ENCODE assay signal across 31 cellular contexts in the genomic region with DNA sequence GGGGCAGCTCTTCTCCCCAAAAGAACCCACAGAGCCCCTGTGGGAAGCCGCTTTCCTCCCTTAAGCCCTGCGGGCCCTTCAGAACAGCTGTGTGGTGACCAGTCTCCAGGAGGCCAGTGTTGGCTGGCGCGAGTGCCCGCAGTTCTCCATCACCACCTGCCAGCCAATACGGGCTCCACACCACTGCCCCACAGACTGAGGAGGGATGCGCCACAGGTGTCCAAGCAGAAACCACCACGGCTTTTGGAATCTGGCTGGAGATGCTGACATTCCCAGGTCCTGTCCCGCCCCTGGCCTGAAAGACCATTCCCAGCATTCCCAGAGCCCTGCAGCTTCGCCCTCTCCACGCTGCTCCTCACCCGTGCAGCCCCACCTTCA. TPM values are rescaled to one million over a fixed set of nuclear protein-coding genes. Genes with fewer than 3 reads are reported as not detected.
DNase-seq lines count a peak whose midpoint lies in the region; ATAC-seq, FAIRE-seq and TF ChIP-seq lines count a peak whose summit lies in the region.
"Had no signal": no experiment of that assay in that cellular context is flagged by ENCODE, and none has a peak within 500 bp of the region (broad histone marks: within the 10 kb centered on the region; RNA-seq: fewer than 3 reads in every experiment).

No MANE protein-coding gene starts in this region.

- in situ Hi-C loops in K562 (cut with MboI), result no loop called here

- no peak for FAIRE-seq in K562 (lab: Jason Lieb, UNC)
- FAIRE-seq: A204.1, GM12878, GM19239, HepG2, RCC 7860 had no signal

- H3K36me3 ChIP-seq in K562 (ENCODE audit: control insufficient read depth, insufficient read depth, low read length) (peaks cover 87% of the 10 kb centered on the region), upper lobe of left lung (peaks cover 13 to 78% (median 58%) of the 10 kb centered on the region in 4 donors)
- H3K36me3 ChIP-seq: SJCRH30 had no signal

- peak overlapping the region in 1 of 2 experiments; percentile 39; a peak in 1 of 4 replicates for H3K9ac ChIP-seq in K562 (ENCODE audit: insufficient read depth in 1 of 2, low read depth in 2 of 2, low read length in 2 of 2)
- H3K9ac ChIP-seq: BLaER1 treated with 17β-estradiol and CSF1 and Interleukin-3, amounts not matched to agents 10 nM and 100 nM had no signal

- H3K4me3 ChIP-seq in K562 (no peak overlapping the region), upper lobe of left lung (no peak overlapping the region)
- H3K4me3 ChIP-seq: BLaER1 treated with 17β-estradiol and CSF1 and Interleukin-3, amounts not matched to agents 10 nM and 100 nM; GM12878; SJCRH30 had no signal

- peaks cover 41% of the 10 kb centered on the region for H3K36me3 Mint-ChIP-seq in osteocyte (ENCODE audit: unreplicated experiment)
- peaks cover 0 to 7% of the 10 kb centered on the region in 2 donors for H3K36me3 Mint-ChIP-seq in stimulated activated naive B cell treated with anti-CD40 and anti-IgM and Interleukin-4, amounts not matched to agents 10 μg/mL and 1 μg/mL and 100 μg/mL, for 72 hours

- H3K27me3 Mint-ChIP-seq in osteocyte (ENCODE audit: unreplicated experiment), result no peaks in the 10 kb centered on the region
- H3K27me3 Mint-ChIP-seq in stimulated activated naive B cell treated with anti-CD40 and anti-IgM and Interleukin-4, amounts not matched to agents 10 μg/mL and 1 μg/mL and 100 μg/mL, for 72 hours, result peaks cover 0 to 4% of the 10 kb centered on the region in 2 donors
- H3K27me3 Mint-ChIP-seq: CD4-positive, alpha-beta T cell had no signal

- ATAC-seq in Right ventricle myocardium inferior, result no peak
- no peak for ATAC-seq in K562
- no peak for ATAC-seq in upper lobe of left lung (ENCODE audit: low FRiP score in 2 of 2)
- ATAC-seq in HG02610 (IDR thresholded peaks at IDR 0.05; ENCODE audit: unreplicated experiment), result no peak
- ATAC-seq in stimulated activated naive B cell treated with anti-CD40 and anti-IgM and Interleukin-4, amounts not matched to agents 10 μg/mL and 1 μg/mL and 100 μg/mL, for 72 hours (replicated peaks), result no peak
- ATAC-seq: GM12878, HepG2, SK-N-SH treated with all-trans-retinoic acid at 6 μM for 48 hours had no signal

- intact Hi-C loops in Right ventricle myocardium inferior (cut with DNase I) (no loop called here), cardiac septum (cut with DNase I) (no loop called here), K562 (cut with micrococcal nuclease) (no loop called here)

- no peaks in the 10 kb centered on the region for H3K79me2 ChIP-seq in K562 (ENCODE audit: control insufficient read depth, insufficient read depth, low read length)

- H4K20me1 ChIP-seq in K562 (replicated peaks; ENCODE audit: control insufficient read depth, insufficient read depth, low read length), result no peaks in the 10 kb centered on the region
- H4K20me1 ChIP-seq: BLaER1 treated with 17β-estradiol and CSF1 and Interleukin-3, amounts not matched to agents 10 nM and 100 nM had no signal

- TF ChIP-seq POLR2A in K562 (conservative IDR thresholded peaks at IDR 0.05) (no peak), upper lobe of left lung (IDR thresholded peaks at IDR 0.05) (no peak)

- peak; percentile 37 for DNase-seq in Right ventricle myocardium inferior (ENCODE audit: missing footprints)
- no peak for DNase-seq in cardiac septum (ENCODE audit: low spot score)
- no peak for DNase-seq in K562 (ENCODE audit: extremely low read depth in 1 of 4, low spot score in 3 of 4)
- DNase-seq in osteocyte (ENCODE audit: extremely low spot score, unreplicated experiment), result peak; percentile 73
- DNase-seq in upper lobe of left lung, result peak; percentile 6 to 27
- no peak for DNase-seq in stimulated activated naive B cell treated with anti-CD40 and anti-IgM and Interleukin-4, amounts not matched to agents 10 μg/mL and 1 μg/mL and 100 μg/mL, for 72 hours
- DNase-seq in DMS114 treated with DMSO at 0.1 percent for 48 hours (lab: John Stamatoyannopoulos, UW; ENCODE audit: unreplicated experiment), result no peak
- DNase-seq: CD4-positive, alpha-beta T cell; COR-L47; DMS79; EL; GDM1; Kasumi-1; NCI-H1092 treated with DMSO at 0.1 percent for 48 hours; NCI-H1436; NCI-H1930; NCI-H446; NCI-H524 treated with DMSO at 0.1 percent for 48 hours; NCI-H774; SJCRH30 had no signal

- H3K4me1 ChIP-seq in K562 (replicated peaks in 1 of 2; ENCODE audit: control insufficient read depth in 2 of 2, insufficient read depth in 2 of 2, low read length in 2 of 2) (peaks cover 0 to 3% of the 10 kb centered on the region in 2 experiments; a peak in 2 of 5 replicates), upper lobe of left lung (no peaks in the 10 kb centered on the region)
- H3K4me1 ChIP-seq: SJCRH30 had no signal

- no TSS peak for BruUV-seq in K562 (replicated peaks; lab: Mats Ljungman, UMichigan)

- POLR2A ChIA-PET in K562 (lab: Yijun Ruan, JAX), result interaction anchor here (0.7 to 1.7 kb wide), 3 partner anchors 10 to 69 kb away, joined by 3 to 5 read pairs (median 5); no protein-coding TSS in a partner anchor

- no peak overlapping the region for H3K27ac Mint-ChIP-seq in osteocyte (ENCODE audit: unreplicated experiment)
- H3K27ac Mint-ChIP-seq in stimulated activated naive B cell treated with anti-CD40 and anti-IgM and Interleukin-4, amounts not matched to agents 10 μg/mL and 1 μg/mL and 100 μg/mL, for 72 hours, result no peak overlapping the region
- H3K27ac Mint-ChIP-seq: CD4-positive, alpha-beta T cell had no signal

- TF ChIP-seq EP300 in K562 (IDR thresholded peaks at IDR 0.05; ENCODE audit: low read length) (no peak), upper lobe of left lung (IDR thresholded peaks at IDR 0.05) (no peak)

- H3K4me3 Mint-ChIP-seq in osteocyte (ENCODE audit: unreplicated experiment), result no peak overlapping the region
- H3K4me3 Mint-ChIP-seq in stimulated activated naive B cell treated with anti-CD40 and anti-IgM and Interleukin-4, amounts not matched to agents 10 μg/mL and 1 μg/mL and 100 μg/mL, for 72 hours, result no peak overlapping the region
- H3K4me3 Mint-ChIP-seq: CD4-positive, alpha-beta T cell had no signal

- WGBS in K562 (ENCODE audit: insufficient coverage, low coverage, missing lambda C conversion rate), result 92% methylated on average over 10 of the region's 12 CpGs
- WGBS in upper lobe of left lung, 2 donors, result 95 to 97% methylated on average over 9 to 12 of the region's 12 CpGs

- no peak for TF ChIP-seq RAD21 in K562 (CRISPR knock-in tag; conservative IDR thresholded peaks at IDR 0.05 in 1 of 2, IDR thresholded peaks at IDR 0.05 in 1 of 2)

- no peaks in the 10 kb centered on the region for H3K4me1 Mint-ChIP-seq in osteocyte (ENCODE audit: unreplicated experiment)
- H3K4me1 Mint-ChIP-seq in stimulated activated naive B cell treated with anti-CD40 and anti-IgM and Interleukin-4, amounts not matched to agents 10 μg/mL and 1 μg/mL and 100 μg/mL, for 72 hours, result peaks cover 0 to 4% of the 10 kb centered on the region in 2 donors

- H3K9me3 ChIP-seq in K562 (replicated peaks; ENCODE audit: control insufficient read depth, insufficient read depth, low read depth, low read length) (no peaks in the 10 kb centered on the region), upper lobe of left lung (no peaks in the 10 kb centered on the region)
- H3K9me3 ChIP-seq: BLaER1 treated with 17β-estradiol and CSF1 and Interleukin-3, amounts not matched to agents 10 nM and 100 nM; SJCRH30 had no signal

- H3K4me2 ChIP-seq in K562 (ENCODE audit: insufficient read depth, low read length), result no peak overlapping the region

- TF ChIP-seq CTCF in K562 (IDR thresholded peaks at IDR 0.05 in 2 of 3, conservative IDR thresholded peaks at IDR 0.05 in 1 of 3; ENCODE audit: insufficient read depth in 2 of 3, low read depth in 1 of 3, low read length in 3 of 3) (no peak), osteocyte (IDR thresholded peaks at IDR 0.05) (no peak), upper lobe of left lung (IDR thresholded peaks at IDR 0.05) (no peak)

- CTCF ChIA-PET in K562 (lab: Yijun Ruan, JAX; ENCODE audit: low intra/inter-chr PET ratio), result no interaction called here

- no peak overlapping the region for H3K27ac ChIP-seq in K562 (ENCODE audit: extremely low read depth, low read depth, low read length)
- no peak overlapping the region for H3K27ac ChIP-seq in upper lobe of left lung
- H3K27ac ChIP-seq: BLaER1 treated with 17β-estradiol and CSF1 and Interleukin-3, amounts not matched to agents 10 nM and 100 nM; SJCRH30 had no signal

- no peaks in the 10 kb centered on the region for H3K9me1 ChIP-seq in K562 (ENCODE audit: control insufficient read depth, insufficient read depth, low read length)

- no peaks in the 10 kb centered on the region for H3K27me3 ChIP-seq in K562 (ENCODE audit: control insufficient read depth in 2 of 2, insufficient read depth in 2 of 2, low read length in 2 of 2)
- no peaks in the 10 kb centered on the region for H3K27me3 ChIP-seq in upper lobe of left lung
- H3K27me3 ChIP-seq: BLaER1 treated with 17β-estradiol and CSF1 and Interleukin-3, amounts not matched to agents 10 nM and 100 nM; SJCRH30 had no signal

- H2AFZ ChIP-seq in K562 (ENCODE audit: low read depth, low read length), result no peak overlapping the region

- no peaks in the 10 kb centered on the region for H3K9me3 Mint-ChIP-seq in osteocyte (ENCODE audit: unreplicated experiment)
- no peaks in the 10 kb centered on the region for H3K9me3 Mint-ChIP-seq in stimulated activated naive B cell treated with anti-CD40 and anti-IgM and Interleukin-4, amounts not matched to agents 10 μg/mL and 1 μg/mL and 100 μg/mL, for 72 hours
- H3K9me3 Mint-ChIP-seq: CD4-positive, alpha-beta T cell had no signal

RNA-seq across cellular contexts. Expression of a gene that starts 12.8 kb away (rescaled TPM):
- 0.16 TPM for total RNA-seq in Right ventricle myocardium inferior
- not detected for total RNA-seq in cardiac septum
- total RNA-seq in K562 (2011; cell fraction: chromatin; rRNA removed; ENCODE audit: low replicate concordance), result not detected in 2 replicates
- not detected in 2 replicates for total RNA-seq in K562 (2011; cell fraction: nucleolus; rRNA removed)
- 0.23 TPM in 1 of 2 replicates, not detected in the other for total RNA-seq in K562 (2011; cell fraction: nucleoplasm; rRNA removed)
- total RNA-seq in K562 (2014; rRNA removed), result 0.05 TPM in 1 of 2 replicates, not detected in the other
- total RNA-seq in K562 (2014; rRNA removed; fragmentation: Illumina TruSeq; extraction: Trizol), result not detected in 2 replicates
- total RNA-seq in K562 (2015; rRNA removed; fragmentation: Illumina TruSeq; extraction: Trizol), result not detected in 2 replicates
- total RNA-seq in K562 (2021), result 0.18 TPM in 1 of 2 replicates, not detected in the other
- polyA plus RNA-seq in K562 (2011; rRNA removed), result 0.05 and 0.06 TPM in 2 replicates
- 0.06 and 0.13 TPM in 2 replicates for polyA plus RNA-seq in K562 (2011; cell fraction: cytosol; rRNA removed)
- 0.36 and 1.1 TPM in 2 replicates for polyA plus RNA-seq in K562 (2011; cell fraction: nucleus; rRNA removed)
- 1.4 and 11.1 TPM in 2 replicates for polyA plus RNA-seq in K562 (2012)
- polyA plus RNA-seq in K562 (2014; fragmentation: Illumina TruSeq; extraction: Trizol), result 0.06 TPM in 1 of 2 replicates, not detected in the other
- polyA plus RNA-seq in K562 (2014; fragmentation: Nextera tagmentation; extraction: Ambion mirVana), result 1 to 10 TPM; 1.6 to 1.7 TPM
- polyA plus RNA-seq in K562 (2014; rRNA removed), result not detected in 2 replicates
- polyA minus RNA-seq in K562 (2011; rRNA and poly(A)+ RNA removed), result not detected in 2 replicates
- polyA minus RNA-seq in K562 (2011; cell fraction: cytosol; rRNA and poly(A)+ RNA removed), result not detected in 2 replicates
- polyA minus RNA-seq in K562 (2011; cell fraction: nucleus; rRNA and poly(A)+ RNA removed), result 0.54 TPM in 1 of 2 replicates, not detected in the other
- total RNA-seq in osteocyte, result not detected in 2 replicates
- total RNA-seq in upper lobe of left lung, result under 1 TPM in 5 of 6 donors, not detected in 1; 0.26 to 0.84 (median 0.46) TPM
- total RNA-seq: H4, HepG2, M059J, SJCRH30 had no signal
- polyA plus RNA-seq: AG04450, HepG2 had no signal

RNA-seq across cellular contexts. Expression of a gene that starts 17.0 kb away (rescaled TPM):
- total RNA-seq in Right ventricle myocardium inferior (28.5 TPM), cardiac septum (45.2 TPM), K562 (2014; rRNA removed) (92.0 and 109 TPM in 2 replicates), K562 (2014; rRNA removed; fragmentation: Illumina TruSeq; extraction: Trizol) (68.2 and 79.3 TPM in 2 replicates), K562 (2015; rRNA removed; fragmentation: Illumina TruSeq; extraction: Trizol) (101 TPM in 2 replicates), K562 (2021) (131 and 137 TPM in 2 replicates), osteocyte (57.9 and 60.2 TPM in 2 replicates), upper lobe of left lung (10 to 100 TPM; 26.3 to 41.5 (median 31.5) TPM)
- 136 and 205 TPM in 2 replicates for total RNA-seq in K562 (2011; cell fraction: chromatin; rRNA removed; ENCODE audit: low replicate concordance)
- total RNA-seq in K562 (2011; cell fraction: nucleolus; rRNA removed), result 103 and 109 TPM in 2 replicates
- 115 and 139 TPM in 2 replicates for total RNA-seq in K562 (2011; cell fraction: nucleoplasm; rRNA removed)
- polyA plus RNA-seq in K562 (2011; rRNA removed) (121 and 149 TPM in 2 replicates), K562 (2014; fragmentation: Illumina TruSeq; extraction: Trizol) (113 and 142 TPM in 2 replicates), K562 (2014; fragmentation: Nextera tagmentation; extraction: Ambion mirVana) (10 to 100 TPM; 19.3 to 21.0 TPM), K562 (2014; rRNA removed) (129 and 143 TPM in 2 replicates)
- 72.8 and 87.1 TPM in 2 replicates for polyA plus RNA-seq in K562 (2011; cell fraction: cytosol; rRNA removed)
- polyA plus RNA-seq in K562 (2011; cell fraction: nucleus; rRNA removed), result 578 and 627 TPM in 2 replicates
- polyA plus RNA-seq in K562 (2012), result 143 and 180 TPM in 2 replicates
- 67.6 and 68.1 TPM in 2 replicates for polyA minus RNA-seq in K562 (2011; rRNA and poly(A)+ RNA removed)
- 32.1 and 40.2 TPM in 2 replicates for polyA minus RNA-seq in K562 (2011; cell fraction: cytosol; rRNA and poly(A)+ RNA removed)
- polyA minus RNA-seq in K562 (2011; cell fraction: nucleus; rRNA and poly(A)+ RNA removed), result 85.5 and 131 TPM in 2 replicates

RNA-seq across cellular contexts. Expression of a gene that starts 22.7 kb away (rescaled TPM):
- total RNA-seq in Right ventricle myocardium inferior (10.2 TPM), cardiac septum (10.9 TPM), K562 (2014; rRNA removed) (2.6 and 4.1 TPM in 2 replicates), K562 (2014; rRNA removed; fragmentation: Illumina TruSeq; extraction: Trizol) (7.2 and 8.3 TPM in 2 replicates), K562 (2015; rRNA removed; fragmentation: Illumina TruSeq; extraction: Trizol) (7.6 and 9.4 TPM in 2 replicates), K562 (2021) (5.1 and 7.1 TPM in 2 replicates), osteocyte (15.3 and 21.9 TPM in 2 replicates), upper lobe of left lung (10 to 100 TPM; 10.3 to 22.3 (median 17.0) TPM)
- total RNA-seq in K562 (2011; cell fraction: chromatin; rRNA removed; ENCODE audit: low replicate concordance), result 4.8 and 16.7 TPM in 2 replicates
- 1.2 and 3.0 TPM in 2 replicates for total RNA-seq in K562 (2011; cell fraction: nucleolus; rRNA removed)
- total RNA-seq in K562 (2011; cell fraction: nucleoplasm; rRNA removed), result 2.9 and 6.9 TPM in 2 replicates
- polyA plus RNA-seq in K562 (2011; rRNA removed) (3.5 and 5.3 TPM in 2 replicates), K562 (2014; fragmentation: Illumina TruSeq; extraction: Trizol) (4.5 and 6.0 TPM in 2 replicates), K562 (2014; fragmentation: Nextera tagmentation; extraction: Ambion mirVana) (1 to 10 TPM; 1.5 TPM), K562 (2014; rRNA removed) (5.4 and 7.8 TPM in 2 replicates)
- 0.97 and 1.3 TPM in 2 replicates for polyA plus RNA-seq in K562 (2011; cell fraction: cytosol; rRNA removed)
- polyA plus RNA-seq in K562 (2011; cell fraction: nucleus; rRNA removed), result 2.2 and 2.6 TPM in 2 replicates
- 1.8 and 3.3 TPM in 2 replicates for polyA plus RNA-seq in K562 (2012)
- 9.3 and 10.6 TPM in 2 replicates for polyA minus RNA-seq in K562 (2011; rRNA and poly(A)+ RNA removed)
- polyA minus RNA-seq in K562 (2011; cell fraction: cytosol; rRNA and poly(A)+ RNA removed), result 1.9 and 4.0 TPM in 2 replicates
- polyA minus RNA-seq in K562 (2011; cell fraction: nucleus; rRNA and poly(A)+ RNA removed), result 3.6 and 4.4 TPM in 2 replicates

RNA-seq across cellular contexts. Expression of a gene that starts 53.1 kb away (rescaled TPM):
- 0.27 TPM for total RNA-seq in Right ventricle myocardium inferior
- total RNA-seq in cardiac septum, result 0.08 TPM
- not detected in 2 replicates for total RNA-seq in K562 (2011; cell fraction: chromatin; rRNA removed; ENCODE audit: low replicate concordance)
- not detected in 2 replicates for total RNA-seq in K562 (2011; cell fraction: nucleolus; rRNA removed)
- total RNA-seq in K562 (2011; cell fraction: nucleoplasm; rRNA removed), result not detected in 2 replicates
- total RNA-seq in K562 (2014; rRNA removed), result not detected in 2 replicates
- total RNA-seq in K562 (2014; rRNA removed; fragmentation: Illumina TruSeq; extraction: Trizol), result not detected in 2 replicates
- total RNA-seq in K562 (2015; rRNA removed; fragmentation: Illumina TruSeq; extraction: Trizol), result not detected in 2 replicates
- not detected in 2 replicates for total RNA-seq in K562 (2021)
- polyA plus RNA-seq in K562 (2011; rRNA removed), result not detected in 2 replicates
- polyA plus RNA-seq in K562 (2011; cell fraction: cytosol; rRNA removed), result not detected in 2 replicates
- polyA plus RNA-seq in K562 (2011; cell fraction: nucleus; rRNA removed), result not detected in 2 replicates
- 0.03 and 0.06 TPM in 2 replicates for polyA plus RNA-seq in K562 (2012)
- not detected in 2 replicates for polyA plus RNA-seq in K562 (2014; fragmentation: Illumina TruSeq; extraction: Trizol)
- not detected for polyA plus RNA-seq in K562 (2014; fragmentation: Nextera tagmentation; extraction: Ambion mirVana)
- polyA plus RNA-seq in K562 (2014; rRNA removed), result not detected in 2 replicates
- not detected in 2 replicates for polyA minus RNA-seq in K562 (2011; rRNA and poly(A)+ RNA removed)
- polyA minus RNA-seq in K562 (2011; cell fraction: cytosol; rRNA and poly(A)+ RNA removed), result not detected in 2 replicates
- not detected in 2 replicates for polyA minus RNA-seq in K562 (2011; cell fraction: nucleus; rRNA and poly(A)+ RNA removed)
- total RNA-seq in osteocyte, result not detected in 2 replicates
- 1 to 10 TPM in 1 of 6 donors, under 1 TPM in 4, not detected in 1; 0.30 to 1.0 (median 0.55) TPM for total RNA-seq in upper lobe of left lung
- total RNA-seq: CD4-positive, alpha-beta T cell had no signal
- polyA plus RNA-seq: AG04450 had no signal

Comparison
In these comparisons a context has a peak if more than half of its experiments do, and no peak if none do; other contexts are left out.
1. DNase-seq: peak in Right ventricle myocardium inferior (single experiment), osteocyte (single experiment) and upper lobe of left lung (2 of 2); none in cardiac septum (single experiment), K562 (0 of 4), stimulated activated naive B cell treated with anti-CD40 and anti-IgM and Interleukin-4, amounts not matched to agents 10 μg/mL and 1 μg/mL and 100 μg/mL, for 72 hours (single experiment) and DMS114 treated with DMSO at 0.1 percent for 48 hours (single experiment).